5 cellular contexts compared by ENCODE assay signal in genomic region chr10:15305161-15305560, GRCh38.
"Had no signal": no experiment of that assay in that cellular context is flagged by ENCODE, and none has a peak within 500 bp of the region (broad histone marks: within the 10 kb centered on the region; RNA-seq: fewer than 3 reads in every experiment).

No MANE protein-coding gene starts in this region.

- H3K4me3 ChIP-seq: K562 had no signal

- ATAC-seq: HepG2, K562 had no signal

- DNase-seq: IMR-90, KBM-7, KG1 had no signal
